In genomic region chr12:82650627-82651337, GRCh38 we compare ENCODE assay signal across 9 cellular contexts. TPM values are rescaled to one million over a fixed set of nuclear protein-coding genes. Genes with fewer than 3 reads are reported as not detected.
DNase-seq lines count a peak whose midpoint lies in the region; ATAC-seq, FAIRE-seq and TF ChIP-seq lines count a peak whose summit lies in the region.
"Had no signal": no experiment of that assay in that cellular context is flagged by ENCODE, and none has a peak within 500 bp of the region (broad histone marks: within the 10 kb centered on the region; RNA-seq: fewer than 3 reads in every experiment).

No MANE protein-coding gene starts in this region.

- peaks cover 21% of the 10 kb centered on the region for H3F3A ChIP-seq in PC-9 (ENCODE audit: insufficient read depth, low read depth)

- no peaks in the 10 kb centered on the region for H3K79me2 ChIP-seq in PC-9 (ENCODE audit: low read depth)

- H3K4me2 ChIP-seq in PC-9, result peak overlapping the region; percentile 38

- peaks cover 5% of the 10 kb centered on the region for H3K27me3 Mint-ChIP-seq in activated naive CD4-positive, alpha-beta T cell treated with anti-CD3 and anti-CD28 coated beads for 36 hours (ENCODE audit: low read depth)

- H3K4me3 ChIP-seq in PC-9 (no peak overlapping the region), heart left ventricle (no peak overlapping the region)

- TF ChIP-seq CTCF in PC-9 (conservative IDR thresholded peaks at IDR 0.05), result no peak
- TF ChIP-seq CTCF in heart left ventricle (IDR thresholded peaks at IDR 0.05), result no peak
- TF ChIP-seq CTCF in D721Med (IDR thresholded peaks at IDR 0.05; ENCODE audit: insufficient read depth, missing control alignments), result no peak

- POLR2A ChIA-PET in PC-9 (lab: Charles Lee; ENCODE audit: unreplicated experiment), result interaction anchor here (0.7 to 1.1 kb wide), 2 partner anchors 16 to 215 kb away, joined by 5 to 8 read pairs; no protein-coding TSS in a partner anchor

- H3K4me1 Mint-ChIP-seq in activated naive CD4-positive, alpha-beta T cell treated with anti-CD3 and anti-CD28 coated beads for 36 hours (ENCODE audit: low read depth), result peaks cover 3% of the 10 kb centered on the region

- H3K27ac ChIP-seq in PC-9 (peak overlapping the region; percentile 87), heart left ventricle (peak overlapping the region in 8 of 12 donors; percentile 5 to 62 (median 30))

- no peaks in the 10 kb centered on the region for H4K20me1 ChIP-seq in PC-9 (ENCODE audit: insufficient read depth)

- no peak for FAIRE-seq in D721Med (lab: Jason Lieb, UNC)
- FAIRE-seq: G401.6 had no signal

- H3K4me3 Mint-ChIP-seq in activated naive CD4-positive, alpha-beta T cell treated with anti-CD3 and anti-CD28 coated beads for 36 hours, result no peak overlapping the region

- H3K9me3 ChIP-seq in PC-9 (ENCODE audit: insufficient read depth, low read depth) (0 out of 2 replicates have a peak, but pooled peaks cover 6% of the 10 kb centered on the region), heart left ventricle (no peaks in the 10 kb centered on the region)

- TSS peak; percentile 95 for BruUV-seq in PC-9 (replicated peaks; lab: Mats Ljungman, UMichigan)

- intact Hi-C loops in activated naive CD4-positive, alpha-beta T cell treated with anti-CD3 and anti-CD28 coated beads for 36 hours (cut with micrococcal nuclease), result no loop called here
- intact Hi-C loops in PC-9 (cut with micrococcal nuclease; ENCODE audit: unreplicated experiment), result loop anchor here (1.0 kb wide), 1 partner anchor 36 kb away; the partner anchor contains the start of gene TMTC2
- intact Hi-C loops in heart left ventricle (cut with DNase I), result no loop called here

- no peaks in the 10 kb centered on the region for H3K9me2 ChIP-seq in PC-9 (ENCODE audit: insufficient read depth)

- peak; percentile 7 for DNase-seq in activated naive CD4-positive, alpha-beta T cell treated with anti-CD3 and anti-CD28 coated beads for 36 hours
- DNase-seq in activated naive CD4-positive, alpha-beta T cell (lab: John Stamatoyannopoulos, UW), result no peak
- peak; percentile 81 to 95 for DNase-seq in PC-9
- peak in 4 of 5 donors; percentile 25 to 59 (median 38) for DNase-seq in heart left ventricle
- DNase-seq in SKM-1 (lab: John Stamatoyannopoulos, UW; ENCODE audit: unreplicated experiment), result no peak
- DNase-seq in D721Med (ENCODE audit: insufficient read length, low spot score), result no peak

- CTCF ChIA-PET in activated naive CD4-positive, alpha-beta T cell treated with anti-CD3 and anti-CD28 coated beads for 36 hours (lab: Charles Lee), result interaction anchor here (0.6 to 1.3 kb wide), 3 partner anchors 35 to 321 kb away, joined by 3 to 4 read pairs (median 3); no protein-coding TSS in a partner anchor
- CTCF ChIA-PET in PC-9 (lab: Charles Lee), result interaction anchor here (1.4 to 1.7 kb wide), 2 partner anchors 35 to 292 kb away, joined by 3 to 7 read pairs; partner anchors contain the start of genes CCDC59 and METTL25

- 33 to 48% (median 37%) methylated on average over 3 of the region's 3 CpGs for WGBS in heart left ventricle, 4 donors

- peaks cover 26% of the 10 kb centered on the region for H3K4me1 ChIP-seq in PC-9 (replicated peaks; ENCODE audit: insufficient read depth)
- H3K4me1 ChIP-seq in heart left ventricle, result peaks cover 0 to 18% (median 0%) of the 10 kb centered on the region in 12 donors

- ATAC-seq in HG02852 (IDR thresholded peaks at IDR 0.05; ENCODE audit: unreplicated experiment), result peak; percentile 96
- ATAC-seq in heart left ventricle, result peak; percentile 42 to 98 (median 90)
- ATAC-seq in SK-N-SH treated with all-trans-retinoic acid at 6 μM for 48 hours, result no peak

- H2AFZ ChIP-seq in PC-9, result no peak overlapping the region

- H3K27me3 ChIP-seq in PC-9 (ENCODE audit: insufficient read depth, low read depth) (no peaks in the 10 kb centered on the region), heart left ventricle (no peaks in the 10 kb centered on the region)

- H3K36me3 ChIP-seq in PC-9 (ENCODE audit: low read depth) (no peaks in the 10 kb centered on the region), heart left ventricle (no peaks in the 10 kb centered on the region)

- H3K27ac Mint-ChIP-seq in activated naive CD4-positive, alpha-beta T cell treated with anti-CD3 and anti-CD28 coated beads for 36 hours, result no peak overlapping the region

- no peak for TF ChIP-seq POLR2A in heart left ventricle (IDR thresholded peaks at IDR 0.05)

- H3K9me3 Mint-ChIP-seq in activated naive CD4-positive, alpha-beta T cell treated with anti-CD3 and anti-CD28 coated beads for 36 hours, result no peaks in the 10 kb centered on the region

- H3K36me3 Mint-ChIP-seq in activated naive CD4-positive, alpha-beta T cell treated with anti-CD3 and anti-CD28 coated beads for 36 hours (ENCODE audit: low read depth), result no peaks in the 10 kb centered on the region

TF ChIP-seq in SK-N-SH treated with all-trans-retinoic acid at 6 μM for 48 hours, 23 proteins besides CTCF, POLR2A, EP300 and RAD21:
- TF ChIP-seq PATZ1 (CRISPR knock-in tag; IDR thresholded peaks at IDR 0.05; ENCODE audit: borderline replicate concordance), result no peak
- TF ChIP-seq ZNF70 (CRISPR knock-in tag; IDR thresholded peaks at IDR 0.05), result no peak
- TF ChIP-seq BACH2 (CRISPR knock-in tag; IDR thresholded peaks at IDR 0.05; ENCODE audit: borderline replicate concordance), result no peak
- TF ChIP-seq POU6F1 (CRISPR knock-in tag; IDR thresholded peaks at IDR 0.05; ENCODE audit: borderline replicate concordance, low read depth), result no peak

RNA-seq across cellular contexts. Expression of gene TMTC2, which starts 35.9 kb away (rescaled TPM):
- total RNA-seq in activated naive CD4-positive, alpha-beta T cell treated with anti-CD3 and anti-CD28 coated beads for 36 hours, result 1 to 10 TPM; 3.1 TPM
- total RNA-seq in PC-9 (2021), result 8.3 and 8.6 TPM in 2 replicates
- total RNA-seq in heart left ventricle, result 1 to 10 TPM; 2.6 to 5.7 (median 3.4) TPM
- 1 to 10 TPM; 1.1 to 2.5 TPM for polyA plus RNA-seq in heart left ventricle

Comparison
In these comparisons a context has a peak if more than half of its experiments do, and no peak if none do; other contexts are left out.
1. DNase-seq: peak in activated naive CD4-positive, alpha-beta T cell treated with anti-CD3 and anti-CD28 coated beads for 36 hours (single experiment), PC-9 (2 of 2) and heart left ventricle (4 of 5); none in activated naive CD4-positive, alpha-beta T cell (0 of 4), SKM-1 (single experiment) and D721Med (single experiment).